In genomic region chr4:146310319-146311021, GRCh38 we compare ENCODE assay signal across 17 cellular contexts.
DNase-seq lines count a peak whose midpoint lies in the region; ATAC-seq lines count a peak whose summit lies in the region.
"Had no signal": no experiment of that assay in that cellular context is flagged by ENCODE, and none has a peak within 500 bp of the region (broad histone marks: within the 10 kb centered on the region; RNA-seq: fewer than 3 reads in every experiment).

No MANE protein-coding gene starts in this region.

- ATAC-seq in GM18907 (IDR thresholded peaks at IDR 0.05; ENCODE audit: unreplicated experiment) = peak; percentile 90
- ATAC-seq in GM21529 (IDR thresholded peaks at IDR 0.05; ENCODE audit: unreplicated experiment) = peak; percentile 92
- peak; percentile 90 for ATAC-seq in HG03039 (IDR thresholded peaks at IDR 0.05; ENCODE audit: unreplicated experiment)
- ATAC-seq in HG03571 (IDR thresholded peaks at IDR 0.05; ENCODE audit: unreplicated experiment) = peak; percentile 78
- ATAC-seq: K562, left cardiac atrium, natural killer cell, right lobe of liver had no signal

- H3K9me3 ChIP-seq in CD8-positive, alpha-beta memory T cell (ENCODE audit: low read length) = no peaks in the 10 kb centered on the region
- H3K9me3 ChIP-seq: right lobe of liver had no signal

- H3K4me3 Mint-ChIP-seq in CD8-positive, alpha-beta memory T cell = no peak overlapping the region
- H3K4me3 Mint-ChIP-seq: CD14-positive monocyte, natural killer cell had no signal

- no peaks in the 10 kb centered on the region for H3K27me3 ChIP-seq in CD8-positive, alpha-beta memory T cell (ENCODE audit: insufficient read depth, low read length, poor library complexity, severe bottlenecking)
- H3K27me3 ChIP-seq: right lobe of liver had no signal

- no peak overlapping the region for H3K4me3 ChIP-seq in CD8-positive, alpha-beta memory T cell (ENCODE audit: low read length)
- H3K4me3 ChIP-seq: K562, right lobe of liver had no signal

- no peaks in the 10 kb centered on the region for H3K4me1 ChIP-seq in CD8-positive, alpha-beta memory T cell (ENCODE audit: insufficient read depth, low read length)
- H3K4me1 ChIP-seq: right lobe of liver had no signal

- H3K27ac ChIP-seq in CD8-positive, alpha-beta memory T cell (ENCODE audit: low read depth, low read length) = no peak overlapping the region
- H3K27ac ChIP-seq: right lobe of liver had no signal

- no peak overlapping the region for H3K27ac Mint-ChIP-seq in CD8-positive, alpha-beta memory T cell
- H3K27ac Mint-ChIP-seq: natural killer cell had no signal

- no peaks in the 10 kb centered on the region for H3K27me3 Mint-ChIP-seq in CD8-positive, alpha-beta memory T cell

- peaks cover 3 to 8% (median 5%) of the 10 kb centered on the region in 3 donors for H3K4me1 Mint-ChIP-seq in CD8-positive, alpha-beta memory T cell
- H3K4me1 Mint-ChIP-seq: CD14-positive monocyte had no signal

- DNase-seq in UCSD-AML1 (lab: John Stamatoyannopoulos, UW; ENCODE audit: unreplicated experiment) (no peak), NCI-H345 (lab: John Stamatoyannopoulos, UW) (no peak), hypothalamus (lab: John Stamatoyannopoulos, UW) (no peak)
- no peak for DNase-seq in CD8-positive, alpha-beta memory T cell
- DNase-seq: activated CD4-positive, CD25-positive, alpha-beta regulatory T cell treated with anti-CD3 and anti-CD28 coated beads, Interleukin-2, amount 50 U/mL, for 72 hours; effector CD4-positive, alpha-beta T cell; left cardiac atrium; natural killer cell; NCI-H187 treated with DMSO at 0.1 percent for 48 hours; right lobe of liver; substantia nigra had no signal

- peaks cover 2 to 3% (median 3%) of the 10 kb centered on the region in 3 donors for H3K36me3 Mint-ChIP-seq in CD8-positive, alpha-beta memory T cell
- H3K36me3 Mint-ChIP-seq: CD14-positive monocyte, natural killer cell had no signal

- POLR2A ChIA-PET in CD8-positive, alpha-beta memory T cell (lab: Charles Lee) = no interaction called here

- CTCF ChIA-PET in CD8-positive, alpha-beta memory T cell (lab: Charles Lee) = no interaction called here

- no peaks in the 10 kb centered on the region for H3K9me3 Mint-ChIP-seq in CD8-positive, alpha-beta memory T cell
- H3K9me3 Mint-ChIP-seq: CD14-positive monocyte, natural killer cell had no signal

- H3K36me3 ChIP-seq in CD8-positive, alpha-beta memory T cell (ENCODE audit: insufficient read depth, low read length) = no peaks in the 10 kb centered on the region
- H3K36me3 ChIP-seq: right lobe of liver had no signal
